In the genomic region with DNA sequence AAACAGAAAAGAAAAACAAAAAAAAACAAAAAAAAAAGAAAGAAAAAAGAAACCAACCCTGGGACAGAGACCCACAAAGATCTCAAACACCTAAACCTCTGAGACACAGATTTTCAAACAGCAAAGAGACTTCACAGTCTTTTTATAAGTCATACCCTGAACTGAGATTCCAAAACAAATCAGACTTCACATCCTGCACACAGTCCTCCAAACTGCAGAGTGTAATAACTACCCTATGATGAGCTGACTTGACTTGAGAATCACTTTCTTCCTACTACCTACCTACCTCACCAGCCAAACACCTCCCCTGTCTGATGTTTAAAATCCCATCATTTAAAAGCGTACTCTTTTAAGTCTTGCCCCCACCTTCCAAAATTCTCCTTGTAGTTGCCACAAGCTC, we compare ENCODE assay signal across 8 cellular contexts. TPM values are rescaled to one million over a fixed set of nuclear protein-coding genes. Genes with fewer than 3 reads are reported as not detected.
DNase-seq lines count a peak whose midpoint lies in the region; ATAC-seq lines count a peak whose summit lies in the region.

No MANE protein-coding gene starts in this region.

- ATAC-seq in CD4-positive, CD25-positive, alpha-beta regulatory T cell (ENCODE audit: low read depth in 2 of 2): no peak
- ATAC-seq in naive thymus-derived CD8-positive, alpha-beta T cell: peak; percentile 18 to 26
- ATAC-seq in GM19035 (IDR thresholded peaks at IDR 0.05; ENCODE audit: unreplicated experiment): no peak
- no peak for ATAC-seq in GM18502 (IDR thresholded peaks at IDR 0.05; ENCODE audit: poor library complexity, unreplicated experiment)
- ATAC-seq in GM18511 (IDR thresholded peaks at IDR 0.05; ENCODE audit: unreplicated experiment): no peak

- H3K4me1 ChIP-seq in CD4-positive, CD25-positive, alpha-beta regulatory T cell (ENCODE audit: control insufficient read depth, insufficient read depth, low read length, poor library complexity, severe bottlenecking): peaks cover 5% of the 10 kb centered on the region
- H3K4me1 ChIP-seq in HUES64 (ENCODE audit: insufficient read depth, low read length) (peaks cover 5% of the 10 kb centered on the region; the same call in 1 of the 2 replicates), adipocyte (ENCODE audit: control insufficient read depth, insufficient read depth, low read length) (peaks cover 4% of the 10 kb centered on the region)

- H3K36me3 Mint-ChIP-seq in CD4-positive, CD25-positive, alpha-beta regulatory T cell: no peaks in the 10 kb centered on the region
- H3K36me3 Mint-ChIP-seq in naive thymus-derived CD8-positive, alpha-beta T cell: peaks cover 0 to 4% (median 0%) of the 10 kb centered on the region in 3 donors

- H3K27ac Mint-ChIP-seq in CD4-positive, CD25-positive, alpha-beta regulatory T cell: peak overlapping the region; percentile 52 to 94 (median 93)
- peak overlapping the region; percentile 85 to 99 (median 96) for H3K27ac Mint-ChIP-seq in naive thymus-derived CD8-positive, alpha-beta T cell

- no peaks in the 10 kb centered on the region for H3K27me3 ChIP-seq in CD4-positive, CD25-positive, alpha-beta regulatory T cell (ENCODE audit: control insufficient read depth, insufficient read depth, low read length)
- H3K27me3 ChIP-seq in HUES64 (ENCODE audit: insufficient read depth, low read length): no peaks in the 10 kb centered on the region
- H3K27me3 ChIP-seq in adipocyte (replicated peaks; ENCODE audit: control insufficient read depth, insufficient read depth, low read length): no peaks in the 10 kb centered on the region

- H3K9ac ChIP-seq in HUES64 (ENCODE audit: low read depth, low read length) (no peak overlapping the region), adipocyte (ENCODE audit: low read length) (no peak overlapping the region)

- peak overlapping the region; percentile 79 for H3K4me3 ChIP-seq in CD4-positive, CD25-positive, alpha-beta regulatory T cell (ENCODE audit: low read depth, low read length)
- peak overlapping the region; percentile 91 for H3K4me3 ChIP-seq in HUES64 (ENCODE audit: low read length)
- peak overlapping the region; percentile 83 for H3K4me3 ChIP-seq in adipocyte (ENCODE audit: low read length)

- no peaks in the 10 kb centered on the region for H3K36me3 ChIP-seq in CD4-positive, CD25-positive, alpha-beta regulatory T cell (ENCODE audit: control insufficient read depth, insufficient read depth, low read length)
- H3K36me3 ChIP-seq in HUES64 (ENCODE audit: insufficient read depth, low read length): no peaks in the 10 kb centered on the region
- H3K36me3 ChIP-seq in adipocyte (ENCODE audit: control insufficient read depth, insufficient read depth, low read length, severe bottlenecking): no peaks in the 10 kb centered on the region

- 94% methylated on average over 1 of the region's 1 CpG for WGBS in HUES64

- POLR2A ChIA-PET in naive thymus-derived CD8-positive, alpha-beta T cell (lab: Charles Lee): interaction anchor here (0.8 to 3.1 kb wide), 15 partner anchors 11 to 222 kb away, joined by 3 to 32 read pairs (median 8); a partner anchor contains a TSS

- H3K27me3 Mint-ChIP-seq in CD4-positive, CD25-positive, alpha-beta regulatory T cell: no peaks in the 10 kb centered on the region
- no peaks in the 10 kb centered on the region for H3K27me3 Mint-ChIP-seq in naive thymus-derived CD8-positive, alpha-beta T cell

- peak in 1 of 3 donors; percentile 36 for DNase-seq in CD4-positive, CD25-positive, alpha-beta regulatory T cell
- DNase-seq in adipocyte (ENCODE audit: low read depth): no peak
- peak in 2 of 10 donors; percentile 31 to 36 for DNase-seq in naive thymus-derived CD8-positive, alpha-beta T cell
- DNase-seq in activated effector memory CD4-positive, alpha-beta T cell treated with anti-CD3 and anti-CD28 coated beads, Interleukin-2, amount 50 U/mL, for 16 hours: no peak

- H3K4me3 Mint-ChIP-seq in CD4-positive, CD25-positive, alpha-beta regulatory T cell: peak overlapping the region; percentile 34 to 70 (median 44)
- peak overlapping the region; percentile 81 to 95 (median 92) for H3K4me3 Mint-ChIP-seq in naive thymus-derived CD8-positive, alpha-beta T cell

- peaks cover 8 to 23% (median 12%) of the 10 kb centered on the region in 4 donors for H3K4me1 Mint-ChIP-seq in CD4-positive, CD25-positive, alpha-beta regulatory T cell
- peaks cover 11 to 24% (median 22%) of the 10 kb centered on the region in 4 donors for H3K4me1 Mint-ChIP-seq in naive thymus-derived CD8-positive, alpha-beta T cell

- peaks cover 0 to under 1% (median 0%) of the 10 kb centered on the region in 7 donors for H3K9me3 Mint-ChIP-seq in CD4-positive, CD25-positive, alpha-beta regulatory T cell
- H3K9me3 Mint-ChIP-seq in naive thymus-derived CD8-positive, alpha-beta T cell: peaks cover 0 to 1% (median 0%) of the 10 kb centered on the region in 9 donors

- no peaks in the 10 kb centered on the region for H3K9me3 ChIP-seq in CD4-positive, CD25-positive, alpha-beta regulatory T cell (ENCODE audit: control insufficient read depth in 2 of 2, low read length in 2 of 2)
- no peaks in the 10 kb centered on the region for H3K9me3 ChIP-seq in HUES64 (ENCODE audit: insufficient read depth, low read depth, low read length)
- peaks cover 3% of the 10 kb centered on the region for H3K9me3 ChIP-seq in adipocyte (ENCODE audit: control insufficient read depth, low read length)

- peak overlapping the region; percentile 57 for H3K27ac ChIP-seq in CD4-positive, CD25-positive, alpha-beta regulatory T cell (ENCODE audit: insufficient read depth, low read length, poor library complexity, severe bottlenecking)
- H3K27ac ChIP-seq in HUES64 (ENCODE audit: low read depth, low read length): no peak overlapping the region

RNA-seq across cellular contexts. Expression of a gene that starts 25.2 kb away (rescaled TPM):
- total RNA-seq in CD4-positive, CD25-positive, alpha-beta regulatory T cell: not detected
- polyA plus RNA-seq in CD4-positive, CD25-positive, alpha-beta regulatory T cell: not detected
- polyA plus RNA-seq in HUES64 (2013, experiment 1 of 2): not detected
- not detected for polyA plus RNA-seq in HUES64 (2013, experiment 2 of 2)
- not detected for total RNA-seq in naive thymus-derived CD8-positive, alpha-beta T cell
- polyA plus RNA-seq in naive thymus-derived CD8-positive, alpha-beta T cell: not detected

RNA-seq across cellular contexts. Expression of a gene that starts 39.8 kb away (rescaled TPM):
- total RNA-seq in CD4-positive, CD25-positive, alpha-beta regulatory T cell: 8.0 TPM
- 10 to 100 TPM; 10.8 to 15.7 (median 13.3) TPM for polyA plus RNA-seq in CD4-positive, CD25-positive, alpha-beta regulatory T cell
- polyA plus RNA-seq in HUES64 (2013, experiment 1 of 2): 12.5 TPM
- polyA plus RNA-seq in HUES64 (2013, experiment 2 of 2): 13.1 TPM
- total RNA-seq in naive thymus-derived CD8-positive, alpha-beta T cell: 1 to 10 TPM; 9.4 to 9.8 TPM
- 10 to 100 TPM in 2 of 3 donors, 1 to 10 TPM in 1; 9.8 to 13.9 (median 10.2) TPM for polyA plus RNA-seq in naive thymus-derived CD8-positive, alpha-beta T cell

RNA-seq across cellular contexts. Expression of a gene that starts 50.1 kb away (rescaled TPM):
- total RNA-seq in CD4-positive, CD25-positive, alpha-beta regulatory T cell: 0.67 TPM
- polyA plus RNA-seq in CD4-positive, CD25-positive, alpha-beta regulatory T cell: not detected
- polyA plus RNA-seq in HUES64 (2013, experiment 1 of 2): not detected
- polyA plus RNA-seq in HUES64 (2013, experiment 2 of 2): not detected
- not detected for total RNA-seq in naive thymus-derived CD8-positive, alpha-beta T cell
- polyA plus RNA-seq in naive thymus-derived CD8-positive, alpha-beta T cell: not detected

RNA-seq across cellular contexts. Expression of a gene that starts 52.7 kb away (rescaled TPM):
- 101 TPM for total RNA-seq in CD4-positive, CD25-positive, alpha-beta regulatory T cell
- 10 to 100 TPM; 12.4 to 21.8 (median 20.3) TPM for polyA plus RNA-seq in CD4-positive, CD25-positive, alpha-beta regulatory T cell
- polyA plus RNA-seq in HUES64 (2013, experiment 1 of 2): 0.20 TPM
- polyA plus RNA-seq in HUES64 (2013, experiment 2 of 2): 0.76 TPM
- total RNA-seq in naive thymus-derived CD8-positive, alpha-beta T cell: 10 to 100 TPM; 98.4 to 99.7 TPM
- 10 to 100 TPM; 13.9 to 25.1 (median 19.7) TPM for polyA plus RNA-seq in naive thymus-derived CD8-positive, alpha-beta T cell

Comparison
In these comparisons a context has a peak if more than half of its experiments do, and no peak if none do; other contexts are left out.
1. ATAC-seq: peak in naive thymus-derived CD8-positive, alpha-beta T cell (2 of 2); none in CD4-positive, CD25-positive, alpha-beta regulatory T cell (0 of 2), GM19035 (single experiment), GM18502 (single experiment) and GM18511 (single experiment).
2. Peak in every context shown above with its lines, with median percentiles within 50 percentile points of each other: H3K4me3 ChIP-seq.